Comparison of ENCODE assay signal across 18 cellular contexts in the genomic region with DNA sequence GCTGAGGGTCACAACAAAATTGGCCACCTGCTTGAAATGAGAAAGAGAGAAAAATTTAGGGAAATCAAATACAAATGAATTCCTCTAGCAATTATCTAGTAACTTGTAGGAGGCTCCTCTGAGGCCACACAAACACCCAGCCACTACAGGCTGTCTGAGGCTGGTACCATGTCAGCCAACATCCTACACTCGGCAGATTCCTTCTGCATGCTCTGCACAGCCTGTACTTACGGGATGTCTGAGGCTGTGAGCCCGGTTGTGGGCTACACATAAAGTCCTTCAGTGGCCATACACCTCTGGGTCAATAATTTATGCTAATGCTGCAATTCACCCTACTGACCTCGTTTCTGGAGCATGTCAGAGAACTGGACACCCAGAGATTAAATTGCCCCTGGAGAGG. TPM values are rescaled to one million over a fixed set of nuclear protein-coding genes. Genes with fewer than 3 reads are reported as not detected.
"Had no signal": no experiment of that assay in that cellular context is flagged by ENCODE, and none has a peak within 500 bp of the region (broad histone marks: within the 10 kb centered on the region; RNA-seq: fewer than 3 reads in every experiment).

No MANE protein-coding gene starts in this region.

- DNase-seq: heart right ventricle; islet precursor cell; mesendoderm; naive B cell; natural killer cell; ovary; right lobe of liver; stimulated activated CD4-positive, alpha-beta T cell treated with anti-CD3 and anti-CD28 coated beads, Interleukin-12 subunit alpha, Interleukin-12 subunit beta, amount 100 ng/mL, for 4 hours; stimulated activated CD4-positive, alpha-beta T cell treated with anti-CD3 and anti-CD28 coated beads, Interleukin-15, amount 100 ng/mL, for 24 hours; stimulated activated CD4-positive, alpha-beta T cell treated with anti-CD3 and anti-CD28 coated beads, Interleukin-2, amount 100 ng/mL, for 24 hours; stimulated activated CD4-positive, alpha-beta T cell treated with anti-CD3 and anti-CD28 coated beads, Interleukin-4, amount 100 ng/mL, for 1 hour; stimulated activated naive B cell treated with anti-CD40 and anti-IgM and Interleukin-4, amounts not matched to agents 10 μg/mL and 1 μg/mL and 100 μg/mL, for 72 hours; stimulated activated naive CD8-positive, alpha-beta T cell treated with anti-CD3 and anti-CD28 coated beads, Interleukin-15, Interleukin-2, amounts not matched to agents 100 U/mL and 50 U/mL, for 24 hours; stomach; uterus had no signal

- ATAC-seq: left lobe of liver; natural killer cell; right lobe of liver; stimulated activated naive B cell treated with anti-CD40 and anti-IgM and Interleukin-4, amounts not matched to agents 10 μg/mL and 1 μg/mL and 100 μg/mL, for 72 hours; stimulated activated naive CD8-positive, alpha-beta T cell treated with anti-CD3 and anti-CD28 coated beads, Interleukin-15, Interleukin-2, amounts not matched to agents 100 U/mL and 50 U/mL, for 24 hours had no signal

RNA-seq across cellular contexts. Expression of a gene that starts 28.8 kb away (rescaled TPM):
- total RNA-seq: left lobe of liver, pulmonary artery endothelial cell, renal cortical epithelial cell, right lobe of liver had no signal
